8 cellular contexts compared by ENCODE assay signal in genomic region chr11:114061053-114062049, GRCh38. TPM values are rescaled to one million over a fixed set of nuclear protein-coding genes. Genes with fewer than 3 reads are reported as not detected.
DNase-seq lines count a peak whose midpoint lies in the region; ATAC-seq and TF ChIP-seq lines count a peak whose summit lies in the region.

No MANE protein-coding gene starts in this region.

- peak overlapping the region; percentile 94 to 99 (median 96) for H3K27ac ChIP-seq in sigmoid colon

- WGBS in sigmoid colon, 2 donors, result 7 to 10% methylated on average over 52 of the region's 52 CpGs

- H3K9me3 ChIP-seq in adipocyte (ENCODE audit: control insufficient read depth, low read length) (no peaks in the 10 kb centered on the region), sigmoid colon (no peaks in the 10 kb centered on the region)

- no peaks in the 10 kb centered on the region for H3K27me3 ChIP-seq in adipocyte (replicated peaks; ENCODE audit: control insufficient read depth, insufficient read depth, low read length)
- no peaks in the 10 kb centered on the region for H3K27me3 ChIP-seq in sigmoid colon

- peak; percentile 4 for ATAC-seq in Right ventricle myocardium superior (ENCODE audit: poor library complexity)
- no peak for ATAC-seq in Right ventricle myocardium inferior
- ATAC-seq in HG03175 (IDR thresholded peaks at IDR 0.05; ENCODE audit: unreplicated experiment), result no peak

- intact Hi-C loops in Right ventricle myocardium superior (cut with DNase I) (loop anchor here (5.0 kb wide), 2 partner anchors 101 to 121 kb away; no protein-coding TSS in a partner anchor), Right ventricle myocardium inferior (cut with DNase I) (loop anchor here (5.0 kb wide), 1 partner anchor 66 kb away; no protein-coding TSS in a partner anchor), sigmoid colon (cut with DNase I) (loop anchor here (5.0 kb wide), 1 partner anchor 56 kb away; no protein-coding TSS in a partner anchor)

- H3K4me3 ChIP-seq in adipocyte (ENCODE audit: low read length), result peak overlapping the region; percentile 94
- H3K4me3 ChIP-seq in sigmoid colon, result peak overlapping the region; percentile 68 to 99 (median 92)

- no peak for TF ChIP-seq EP300 in sigmoid colon (IDR thresholded peaks at IDR 0.05)

- peak overlapping the region; percentile 100 for H3K9ac ChIP-seq in adipocyte (ENCODE audit: low read length)

- DNase-seq in Right ventricle myocardium superior (peak; percentile 65), Right ventricle myocardium inferior (ENCODE audit: missing footprints) (no peak), adipocyte (ENCODE audit: low read depth) (peak; percentile 50), hypothalamus (lab: John Stamatoyannopoulos, UW) (peak in 26 of 51 donors; percentile 14 to 83 (median 50)), sigmoid colon (peak; percentile 87), NOMO-1 treated with dmso at 0.1 percent for 144 hours (lab: John Stamatoyannopoulos, UW; ENCODE audit: unreplicated experiment) (no peak), SHP77 treated with DMSO at 0.1 percent for 48 hours (lab: John Stamatoyannopoulos, UW) (no peak)

- H3K4me1 ChIP-seq in adipocyte (ENCODE audit: control insufficient read depth, insufficient read depth, low read length) (peaks cover 58% of the 10 kb centered on the region), sigmoid colon (peaks cover 0 to 61% (median 58%) of the 10 kb centered on the region in 4 donors)

- H3K36me3 ChIP-seq in adipocyte (ENCODE audit: control insufficient read depth, insufficient read depth, low read length, severe bottlenecking) (peaks cover 33% of the 10 kb centered on the region), sigmoid colon (peaks cover 26 to 37% (median 35%) of the 10 kb centered on the region in 4 donors)

- TF ChIP-seq POLR2A in sigmoid colon (IDR thresholded peaks at IDR 0.05), result peak; percentile 24 to 41

- no peak for TF ChIP-seq CTCF in sigmoid colon (IDR thresholded peaks at IDR 0.05)

RNA-seq across cellular contexts. Expression of gene ZBTB16, which starts 1.8 kb away (rescaled TPM):
- total RNA-seq in Right ventricle myocardium superior (64.8 TPM), Right ventricle myocardium inferior (78.1 TPM), sigmoid colon (100 to 1,000 TPM in 3 of 4 donors, 10 to 100 TPM in 1; 99.5 to 197 (median 129) TPM)
- polyA plus RNA-seq in sigmoid colon, result 10 to 100 TPM in 2 of 3 donors, 1 to 10 TPM in 1; 9.9 to 34.4 (median 11.4) TPM

Comparison
In these comparisons a context has a peak if more than half of its experiments do, and no peak if none do; other contexts are left out.
1. DNase-seq: peak in Right ventricle myocardium superior (single experiment), adipocyte (single experiment), hypothalamus (26 of 51) and sigmoid colon (single experiment); none in Right ventricle myocardium inferior (single experiment), NOMO-1 treated with dmso at 0.1 percent for 144 hours (single experiment) and SHP77 treated with DMSO at 0.1 percent for 48 hours (single experiment).